9 cellular contexts compared by ENCODE assay signal in genomic region chr3:180870008-180870733, GRCh38. TPM values are rescaled to one million over a fixed set of nuclear protein-coding genes. Genes with fewer than 3 reads are reported as not detected.
DNase-seq lines count a peak whose midpoint lies in the region; TF ChIP-seq lines count a peak whose summit lies in the region.
"Had no signal": no experiment of that assay in that cellular context is flagged by ENCODE, and none has a peak within 500 bp of the region (broad histone marks: within the 10 kb centered on the region; RNA-seq: fewer than 3 reads in every experiment).

No MANE protein-coding gene starts in this region.

- no peak overlapping the region for H3K18ac ChIP-seq in mesendoderm (ENCODE audit: low read length)

- peak overlapping the region; percentile 30 for H3K9ac ChIP-seq in mesendoderm (ENCODE audit: low read length)

- H4K8ac ChIP-seq in mesendoderm (ENCODE audit: low read depth, low read length) = no peak overlapping the region

- no peak overlapping the region for H2BK120ac ChIP-seq in mesendoderm (ENCODE audit: low read depth, low read length)

- TF ChIP-seq POLR2A in testis (IDR thresholded peaks at IDR 0.05) = no peak

- H3K79me2 ChIP-seq in mesendoderm (ENCODE audit: control insufficient read depth, insufficient read depth, low read length) = no peaks in the 10 kb centered on the region

- H3K27ac ChIP-seq in mesendoderm (ENCODE audit: low read depth, low read length) (no peak overlapping the region), testis (peak overlapping the region; percentile 20 to 46)

- H2AK5ac ChIP-seq in mesendoderm (ENCODE audit: low read length) = no peak overlapping the region

- H3K56ac ChIP-seq in mesendoderm (ENCODE audit: low read length) = peak overlapping the region; percentile 68

- no peaks in the 10 kb centered on the region for H3K36me3 ChIP-seq in mesendoderm (ENCODE audit: control insufficient read depth, insufficient read depth, low read length)
- H3K36me3 ChIP-seq in testis (ENCODE audit: low read depth, missing control alignments) = no peaks in the 10 kb centered on the region

- no peaks in the 10 kb centered on the region for H3K4me1 ChIP-seq in mesendoderm (ENCODE audit: control insufficient read depth, low read depth, low read length)
- H3K4me1 ChIP-seq in testis = peaks cover 5% of the 10 kb centered on the region

- no peaks in the 10 kb centered on the region for H3K9me3 ChIP-seq in testis

- H3K4me3 ChIP-seq in epithelial cell of proximal tubule (ENCODE audit: low read depth, low read length) (peak overlapping the region; percentile 38), mesendoderm (ENCODE audit: low read length) (no peak overlapping the region), testis (peak overlapping the region; percentile 43 to 59)

- no peaks in the 10 kb centered on the region for H3K79me1 ChIP-seq in mesendoderm (ENCODE audit: low read length)

- H3K4ac ChIP-seq in mesendoderm (ENCODE audit: low read depth, low read length) = no peak overlapping the region

- H4K5ac ChIP-seq in mesendoderm (ENCODE audit: low read length) = no peak overlapping the region

- H3K27me3 ChIP-seq in mesendoderm (ENCODE audit: insufficient read depth, low read length, poor library complexity) (no peaks in the 10 kb centered on the region), testis (no peaks in the 10 kb centered on the region)

- peak overlapping the region; percentile 23 for H3K4me2 ChIP-seq in mesendoderm (ENCODE audit: low read length)

- no CpG with 5 or more reads among the region's 28 CpGs for WGBS in mesendoderm (ENCODE audit: extremely low coverage, insufficient coverage, low lambda C conversion rate)
- WGBS in testis, 2 donors = 5 to 12% methylated on average over 28 of the region's 28 CpGs

- peak; percentile 11 for TF ChIP-seq CTCF in epithelial cell of proximal tubule (conservative IDR thresholded peaks at IDR 0.05; ENCODE audit: low read depth, low read length)
- no peak for TF ChIP-seq CTCF in testis (IDR thresholded peaks at IDR 0.05)
- no peak for TF ChIP-seq CTCF in GM10266 (IDR thresholded peaks at IDR 0.05; ENCODE audit: control insufficient read depth, insufficient read depth, low read depth, missing control alignments)

- intact Hi-C loops in testis (cut with DNase I; ENCODE audit: low total_unique reads) = no loop called here

- H2BK15ac ChIP-seq in mesendoderm (replicated peaks; ENCODE audit: low read depth) = no peak overlapping the region

- no peak overlapping the region for H2BK5ac ChIP-seq in mesendoderm (ENCODE audit: low read length)

- peak; percentile 35 for DNase-seq in NCI-H2227 treated with DMSO at 0.1 percent for 48 hours (lab: John Stamatoyannopoulos, UW)
- no peak for DNase-seq in epithelial cell of proximal tubule (ENCODE audit: low read depth)
- peak; percentile 58 for DNase-seq in mesendoderm
- DNase-seq in testis = peak; percentile 67
- no peak for DNase-seq in NCI-H345 treated with DMSO at 0.1 percent for 48 hours (lab: John Stamatoyannopoulos, UW; ENCODE audit: unreplicated experiment)
- DNase-seq in stimulated activated CD4-positive, alpha-beta T cell treated with anti-CD3 and anti-CD28 coated beads, Interleukin-4, amount 100 ng/mL, for 4 hours = no peak
- DNase-seq in GM10266 (ENCODE audit: extremely low spot score) = no peak
- DNase-seq in NCI-H2171 (lab: John Stamatoyannopoulos, UW) = no peak
- DNase-seq: NCI-H1048 had no signal

- H3K23ac ChIP-seq in mesendoderm (ENCODE audit: low read length) = no peak overlapping the region

RNA-seq across cellular contexts. Expression of gene FXR1, which starts 42.3 kb away (rescaled TPM):
- total RNA-seq in epithelial cell of proximal tubule (114 and 145 TPM in 2 replicates), testis (100 to 1,000 TPM; 183 to 274 TPM)
- polyA plus RNA-seq in mesendoderm (2013, experiment 1 of 2) = 186 TPM
- polyA plus RNA-seq in mesendoderm (2013, experiment 2 of 2) = 188 TPM
- 273 TPM for polyA plus RNA-seq in testis (ENCODE audit: insufficient read depth, low read depth, low replicate concordance)

Comparison
In these comparisons a context has a peak if more than half of its experiments do, and no peak if none do; other contexts are left out.
1. DNase-seq: peak in NCI-H2227 treated with DMSO at 0.1 percent for 48 hours (single experiment), mesendoderm (single experiment) and testis (single experiment); none in epithelial cell of proximal tubule (single experiment), NCI-H345 treated with DMSO at 0.1 percent for 48 hours (single experiment), stimulated activated CD4-positive, alpha-beta T cell treated with anti-CD3 and anti-CD28 coated beads, Interleukin-4, amount 100 ng/mL, for 4 hours (0 of 2), GM10266 (single experiment) and NCI-H2171 (single experiment).